Comparison of ENCODE assay signal across 1 cellular context in the genomic region with DNA sequence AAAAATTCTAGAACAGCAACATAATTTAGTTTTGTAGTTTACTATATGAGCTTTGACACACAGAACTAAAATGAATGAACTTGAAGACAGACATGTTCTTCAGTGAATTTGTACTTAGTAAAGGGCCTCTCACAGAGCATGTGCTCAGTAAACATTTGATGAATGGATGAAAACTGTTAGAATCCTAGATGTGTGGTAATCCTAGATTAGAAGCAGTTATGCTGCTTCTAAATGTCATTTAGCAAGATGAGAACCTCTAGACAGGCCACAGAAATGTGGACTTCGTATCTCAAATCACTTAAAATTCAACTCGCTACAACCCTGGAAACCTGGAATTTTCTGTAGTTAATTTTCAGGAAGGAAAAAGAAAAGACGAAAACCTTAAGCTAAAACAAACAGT.
TF ChIP-seq lines count a peak whose summit lies in the region.

No MANE protein-coding gene starts in this region.

TF ChIP-seq in HepG2, 621 proteins besides CTCF, POLR2A, EP300 and RAD21 (continued from another document and continues in another):
- TF ChIP-seq, protein P1, sequence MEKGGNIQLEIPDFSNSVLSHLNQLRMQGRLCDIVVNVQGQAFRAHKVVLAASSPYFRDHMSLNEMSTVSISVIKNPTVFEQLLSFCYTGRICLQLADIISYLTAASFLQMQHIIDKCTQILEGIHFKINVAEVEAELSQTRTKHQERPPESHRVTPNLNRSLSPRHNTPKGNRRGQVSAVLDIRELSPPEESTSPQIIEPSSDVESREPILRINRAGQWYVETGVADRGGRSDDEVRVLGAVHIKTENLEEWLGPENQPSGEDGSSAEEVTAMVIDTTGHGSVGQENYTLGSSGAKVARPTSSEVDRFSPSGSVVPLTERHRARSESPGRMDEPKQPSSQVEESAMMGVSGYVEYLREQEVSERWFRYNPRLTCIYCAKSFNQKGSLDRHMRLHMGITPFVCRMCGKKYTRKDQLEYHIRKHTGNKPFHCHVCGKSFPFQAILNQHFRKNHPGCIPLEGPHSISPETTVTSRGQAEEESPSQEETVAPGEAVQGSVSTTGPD (CRISPR knock-in tag; IDR thresholded peaks at IDR 0.05): no peak
- no peak for TF ChIP-seq KDM4B (CRISPR knock-in tag; IDR thresholded peaks at IDR 0.05)
- TF ChIP-seq, protein P2, sequence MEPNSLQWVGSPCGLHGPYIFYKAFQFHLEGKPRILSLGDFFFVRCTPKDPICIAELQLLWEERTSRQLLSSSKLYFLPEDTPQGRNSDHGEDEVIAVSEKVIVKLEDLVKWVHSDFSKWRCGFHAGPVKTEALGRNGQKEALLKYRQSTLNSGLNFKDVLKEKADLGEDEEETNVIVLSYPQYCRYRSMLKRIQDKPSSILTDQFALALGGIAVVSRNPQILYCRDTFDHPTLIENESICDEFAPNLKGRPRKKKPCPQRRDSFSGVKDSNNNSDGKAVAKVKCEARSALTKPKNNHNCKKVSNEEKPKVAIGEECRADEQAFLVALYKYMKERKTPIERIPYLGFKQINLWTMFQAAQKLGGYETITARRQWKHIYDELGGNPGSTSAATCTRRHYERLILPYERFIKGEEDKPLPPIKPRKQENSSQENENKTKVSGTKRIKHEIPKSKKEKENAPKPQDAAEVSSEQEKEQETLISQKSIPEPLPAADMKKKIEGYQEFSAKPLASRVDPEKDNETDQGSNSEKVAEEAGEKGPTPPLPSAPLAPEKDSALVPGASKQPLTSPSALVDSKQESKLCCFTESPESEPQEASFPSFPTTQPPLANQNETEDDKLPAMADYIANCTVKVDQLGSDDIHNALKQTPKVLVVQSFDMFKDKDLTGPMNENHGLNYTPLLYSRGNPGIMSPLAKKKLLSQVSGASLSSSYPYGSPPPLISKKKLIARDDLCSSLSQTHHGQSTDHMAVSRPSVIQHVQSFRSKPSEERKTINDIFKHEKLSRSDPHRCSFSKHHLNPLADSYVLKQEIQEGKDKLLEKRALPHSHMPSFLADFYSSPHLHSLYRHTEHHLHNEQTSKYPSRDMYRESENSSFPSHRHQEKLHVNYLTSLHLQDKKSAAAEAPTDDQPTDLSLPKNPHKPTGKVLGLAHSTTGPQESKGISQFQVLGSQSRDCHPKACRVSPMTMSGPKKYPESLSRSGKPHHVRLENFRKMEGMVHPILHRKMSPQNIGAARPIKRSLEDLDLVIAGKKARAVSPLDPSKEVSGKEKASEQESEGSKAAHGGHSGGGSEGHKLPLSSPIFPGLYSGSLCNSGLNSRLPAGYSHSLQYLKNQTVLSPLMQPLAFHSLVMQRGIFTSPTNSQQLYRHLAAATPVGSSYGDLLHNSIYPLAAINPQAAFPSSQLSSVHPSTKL (CRISPR knock-in tag; IDR thresholded peaks at IDR 0.05): peak; percentile 40; the same call in 1 of the 2 replicates
- peak; percentile 30; the same call in 1 of the 2 replicates for TF ChIP-seq BCL6 (CRISPR knock-in tag; IDR thresholded peaks at IDR 0.05)
- TF ChIP-seq, protein P3, sequence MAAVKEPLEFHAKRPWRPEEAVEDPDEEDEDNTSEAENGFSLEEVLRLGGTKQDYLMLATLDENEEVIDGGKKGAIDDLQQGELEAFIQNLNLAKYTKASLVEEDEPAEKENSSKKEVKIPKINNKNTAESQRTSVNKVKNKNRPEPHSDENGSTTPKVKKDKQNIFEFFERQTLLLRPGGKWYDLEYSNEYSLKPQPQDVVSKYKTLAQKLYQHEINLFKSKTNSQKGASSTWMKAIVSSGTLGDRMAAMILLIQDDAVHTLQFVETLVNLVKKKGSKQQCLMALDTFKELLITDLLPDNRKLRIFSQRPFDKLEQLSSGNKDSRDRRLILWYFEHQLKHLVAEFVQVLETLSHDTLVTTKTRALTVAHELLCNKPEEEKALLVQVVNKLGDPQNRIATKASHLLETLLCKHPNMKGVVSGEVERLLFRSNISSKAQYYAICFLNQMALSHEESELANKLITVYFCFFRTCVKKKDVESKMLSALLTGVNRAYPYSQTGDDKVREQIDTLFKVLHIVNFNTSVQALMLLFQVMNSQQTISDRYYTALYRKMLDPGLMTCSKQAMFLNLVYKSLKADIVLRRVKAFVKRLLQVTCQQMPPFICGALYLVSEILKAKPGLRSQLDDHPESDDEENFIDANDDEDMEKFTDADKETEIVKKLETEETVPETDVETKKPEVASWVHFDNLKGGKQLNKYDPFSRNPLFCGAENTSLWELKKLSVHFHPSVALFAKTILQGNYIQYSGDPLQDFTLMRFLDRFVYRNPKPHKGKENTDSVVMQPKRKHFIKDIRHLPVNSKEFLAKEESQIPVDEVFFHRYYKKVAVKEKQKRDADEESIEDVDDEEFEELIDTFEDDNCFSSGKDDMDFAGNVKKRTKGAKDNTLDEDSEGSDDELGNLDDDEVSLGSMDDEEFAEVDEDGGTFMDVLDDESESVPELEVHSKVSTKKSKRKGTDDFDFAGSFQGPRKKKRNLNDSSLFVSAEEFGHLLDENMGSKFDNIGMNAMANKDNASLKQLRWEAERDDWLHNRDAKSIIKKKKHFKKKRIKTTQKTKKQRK (IDR thresholded peaks at IDR 0.05; ENCODE audit: low read length): no peak
- TF ChIP-seq FOXP1 (IDR thresholded peaks at IDR 0.05): no peak
- TF ChIP-seq FOXP1 (CRISPR knock-in tag; IDR thresholded peaks at IDR 0.05): no peak
- TF ChIP-seq, protein P4, sequence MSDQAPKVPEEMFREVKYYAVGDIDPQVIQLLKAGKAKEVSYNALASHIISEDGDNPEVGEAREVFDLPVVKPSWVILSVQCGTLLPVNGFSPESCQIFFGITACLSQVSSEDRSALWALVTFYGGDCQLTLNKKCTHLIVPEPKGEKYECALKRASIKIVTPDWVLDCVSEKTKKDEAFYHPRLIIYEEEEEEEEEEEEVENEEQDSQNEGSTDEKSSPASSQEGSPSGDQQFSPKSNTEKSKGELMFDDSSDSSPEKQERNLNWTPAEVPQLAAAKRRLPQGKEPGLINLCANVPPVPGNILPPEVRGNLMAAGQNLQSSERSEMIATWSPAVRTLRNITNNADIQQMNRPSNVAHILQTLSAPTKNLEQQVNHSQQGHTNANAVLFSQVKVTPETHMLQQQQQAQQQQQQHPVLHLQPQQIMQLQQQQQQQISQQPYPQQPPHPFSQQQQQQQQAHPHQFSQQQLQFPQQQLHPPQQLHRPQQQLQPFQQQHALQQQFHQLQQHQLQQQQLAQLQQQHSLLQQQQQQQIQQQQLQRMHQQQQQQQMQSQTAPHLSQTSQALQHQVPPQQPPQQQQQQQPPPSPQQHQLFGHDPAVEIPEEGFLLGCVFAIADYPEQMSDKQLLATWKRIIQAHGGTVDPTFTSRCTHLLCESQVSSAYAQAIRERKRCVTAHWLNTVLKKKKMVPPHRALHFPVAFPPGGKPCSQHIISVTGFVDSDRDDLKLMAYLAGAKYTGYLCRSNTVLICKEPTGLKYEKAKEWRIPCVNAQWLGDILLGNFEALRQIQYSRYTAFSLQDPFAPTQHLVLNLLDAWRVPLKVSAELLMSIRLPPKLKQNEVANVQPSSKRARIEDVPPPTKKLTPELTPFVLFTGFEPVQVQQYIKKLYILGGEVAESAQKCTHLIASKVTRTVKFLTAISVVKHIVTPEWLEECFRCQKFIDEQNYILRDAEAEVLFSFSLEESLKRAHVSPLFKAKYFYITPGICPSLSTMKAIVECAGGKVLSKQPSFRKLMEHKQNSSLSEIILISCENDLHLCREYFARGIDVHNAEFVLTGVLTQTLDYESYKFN (CRISPR knock-in tag; conservative IDR thresholded peaks at IDR 0.05): 0 out of 2 replicates have a peak, but pooled peaks have one; percentile 31
- no peak for TF ChIP-seq NFE2L1 (CRISPR knock-in tag; IDR thresholded peaks at IDR 0.05; ENCODE audit: borderline replicate concordance)
- TF ChIP-seq NR2C2 (CRISPR knock-in tag; IDR thresholded peaks at IDR 0.05; ENCODE audit: borderline replicate concordance): no peak
- TF ChIP-seq POLR2AphosphoS5 (IDR thresholded peaks at IDR 0.05; ENCODE audit: low read depth, low read length): no peak
- TF ChIP-seq RNF2 (conservative IDR thresholded peaks at IDR 0.05; ENCODE audit: low read depth): no peak
- no peak for TF ChIP-seq ZNF232 (CRISPR knock-in tag; IDR thresholded peaks at IDR 0.05; ENCODE audit: borderline replicate concordance)
- no peak for TF ChIP-seq JUND (CRISPR knock-in tag; IDR thresholded peaks at IDR 0.05)
- no peak for TF ChIP-seq TOPORS (CRISPR knock-in tag; IDR thresholded peaks at IDR 0.05)
- TF ChIP-seq NCOA2 (CRISPR knock-in tag; IDR thresholded peaks at IDR 0.05): peak; percentile 16; the same call in 1 of the 2 replicates
- no peak for TF ChIP-seq SRSF4 (IDR thresholded peaks at IDR 0.05; ENCODE audit: low read depth, low read length, poor library complexity, severe bottlenecking)
- TF ChIP-seq, protein P5, sequence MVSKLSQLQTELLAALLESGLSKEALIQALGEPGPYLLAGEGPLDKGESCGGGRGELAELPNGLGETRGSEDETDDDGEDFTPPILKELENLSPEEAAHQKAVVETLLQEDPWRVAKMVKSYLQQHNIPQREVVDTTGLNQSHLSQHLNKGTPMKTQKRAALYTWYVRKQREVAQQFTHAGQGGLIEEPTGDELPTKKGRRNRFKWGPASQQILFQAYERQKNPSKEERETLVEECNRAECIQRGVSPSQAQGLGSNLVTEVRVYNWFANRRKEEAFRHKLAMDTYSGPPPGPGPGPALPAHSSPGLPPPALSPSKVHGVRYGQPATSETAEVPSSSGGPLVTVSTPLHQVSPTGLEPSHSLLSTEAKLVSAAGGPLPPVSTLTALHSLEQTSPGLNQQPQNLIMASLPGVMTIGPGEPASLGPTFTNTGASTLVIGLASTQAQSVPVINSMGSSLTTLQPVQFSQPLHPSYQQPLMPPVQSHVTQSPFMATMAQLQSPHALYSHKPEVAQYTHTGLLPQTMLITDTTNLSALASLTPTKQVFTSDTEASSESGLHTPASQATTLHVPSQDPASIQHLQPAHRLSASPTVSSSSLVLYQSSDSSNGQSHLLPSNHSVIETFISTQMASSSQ (IDR thresholded peaks at IDR 0.05; ENCODE audit: low read depth): no peak; the same call in 1 of the 2 replicates
- TF ChIP-seq, protein P5 (CRISPR knock-in tag; IDR thresholded peaks at IDR 0.05; ENCODE audit: borderline replicate concordance): no peak
- no peak for TF ChIP-seq SIX1 (CRISPR knock-in tag; IDR thresholded peaks at IDR 0.05; ENCODE audit: borderline replicate concordance)
- TF ChIP-seq ZNF383 (CRISPR knock-in tag; IDR thresholded peaks at IDR 0.05; ENCODE audit: borderline replicate concordance): no peak
- no peak for TF ChIP-seq ZNF484 (CRISPR knock-in tag; IDR thresholded peaks at IDR 0.05; ENCODE audit: borderline replicate concordance, low read depth)
- no peak for TF ChIP-seq CENPX (CRISPR knock-in tag; IDR thresholded peaks at IDR 0.05)
- TF ChIP-seq HHEX (CRISPR knock-in tag; IDR thresholded peaks at IDR 0.05): no peak
- no peak for TF ChIP-seq DR1 (CRISPR knock-in tag; IDR thresholded peaks at IDR 0.05)
- TF ChIP-seq ZNF709 (CRISPR knock-in tag; IDR thresholded peaks at IDR 0.05): no peak
- TF ChIP-seq CEBPG (CRISPR knock-in tag; IDR thresholded peaks at IDR 0.05): peak; percentile 27; the same call in 1 of the 2 replicates
- TF ChIP-seq, protein P6, sequence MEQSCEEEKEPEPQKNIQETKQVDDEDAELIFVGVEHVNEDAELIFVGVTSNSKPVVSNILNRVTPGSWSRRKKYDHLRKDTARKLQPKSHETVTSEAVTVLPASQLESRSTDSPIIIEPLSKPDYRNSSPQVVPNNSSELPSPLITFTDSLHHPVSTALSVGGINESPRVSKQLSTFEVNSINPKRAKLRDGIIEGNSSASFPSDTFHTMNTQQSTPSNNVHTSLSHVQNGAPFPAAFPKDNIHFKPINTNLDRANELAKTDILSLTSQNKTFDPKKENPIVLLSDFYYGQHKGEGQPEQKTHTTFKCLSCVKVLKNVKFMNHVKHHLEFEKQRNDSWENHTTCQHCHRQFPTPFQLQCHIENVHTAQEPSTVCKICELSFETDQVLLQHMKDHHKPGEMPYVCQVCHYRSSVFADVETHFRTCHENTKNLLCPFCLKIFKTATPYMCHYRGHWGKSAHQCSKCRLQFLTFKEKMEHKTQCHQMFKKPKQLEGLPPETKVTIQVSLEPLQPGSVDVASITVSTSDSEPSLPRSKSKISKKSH (CRISPR knock-in tag; IDR thresholded peaks at IDR 0.05; ENCODE audit: borderline replicate concordance): no peak
- TF ChIP-seq ZNF333 (CRISPR knock-in tag; IDR thresholded peaks at IDR 0.05; ENCODE audit: borderline replicate concordance): no peak
- TF ChIP-seq HOXA5 (CRISPR knock-in tag; IDR thresholded peaks at IDR 0.05): no peak
- TF ChIP-seq, protein P7, sequence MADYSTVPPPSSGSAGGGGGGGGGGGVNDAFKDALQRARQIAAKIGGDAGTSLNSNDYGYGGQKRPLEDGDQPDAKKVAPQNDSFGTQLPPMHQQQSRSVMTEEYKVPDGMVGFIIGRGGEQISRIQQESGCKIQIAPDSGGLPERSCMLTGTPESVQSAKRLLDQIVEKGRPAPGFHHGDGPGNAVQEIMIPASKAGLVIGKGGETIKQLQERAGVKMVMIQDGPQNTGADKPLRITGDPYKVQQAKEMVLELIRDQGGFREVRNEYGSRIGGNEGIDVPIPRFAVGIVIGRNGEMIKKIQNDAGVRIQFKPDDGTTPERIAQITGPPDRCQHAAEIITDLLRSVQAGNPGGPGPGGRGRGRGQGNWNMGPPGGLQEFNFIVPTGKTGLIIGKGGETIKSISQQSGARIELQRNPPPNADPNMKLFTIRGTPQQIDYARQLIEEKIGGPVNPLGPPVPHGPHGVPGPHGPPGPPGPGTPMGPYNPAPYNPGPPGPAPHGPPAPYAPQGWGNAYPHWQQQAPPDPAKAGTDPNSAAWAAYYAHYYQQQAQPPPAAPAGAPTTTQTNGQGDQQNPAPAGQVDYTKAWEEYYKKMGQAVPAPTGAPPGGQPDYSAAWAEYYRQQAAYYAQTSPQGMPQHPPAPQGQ (CRISPR knock-in tag; IDR thresholded peaks at IDR 0.05; ENCODE audit: borderline replicate concordance): no peak
- no peak for TF ChIP-seq SETDB1 (CRISPR knock-in tag; IDR thresholded peaks at IDR 0.05; ENCODE audit: borderline replicate concordance)
- no peak for TF ChIP-seq ZNF10 (CRISPR knock-in tag; IDR thresholded peaks at IDR 0.05; ENCODE audit: borderline replicate concordance, low read depth)
- TF ChIP-seq ZNF430 (CRISPR knock-in tag; IDR thresholded peaks at IDR 0.05): no peak
- no peak for TF ChIP-seq ZSCAN29 (CRISPR knock-in tag; conservative IDR thresholded peaks at IDR 0.05)
- no peak for TF ChIP-seq ZNF30 (CRISPR knock-in tag; IDR thresholded peaks at IDR 0.05)
- peak; percentile 25; the same call in 1 of the 2 replicates for TF ChIP-seq HNF4A (CRISPR knock-in tag; IDR thresholded peaks at IDR 0.05)
